22 cellular contexts compared by ENCODE assay signal in the genomic region with DNA sequence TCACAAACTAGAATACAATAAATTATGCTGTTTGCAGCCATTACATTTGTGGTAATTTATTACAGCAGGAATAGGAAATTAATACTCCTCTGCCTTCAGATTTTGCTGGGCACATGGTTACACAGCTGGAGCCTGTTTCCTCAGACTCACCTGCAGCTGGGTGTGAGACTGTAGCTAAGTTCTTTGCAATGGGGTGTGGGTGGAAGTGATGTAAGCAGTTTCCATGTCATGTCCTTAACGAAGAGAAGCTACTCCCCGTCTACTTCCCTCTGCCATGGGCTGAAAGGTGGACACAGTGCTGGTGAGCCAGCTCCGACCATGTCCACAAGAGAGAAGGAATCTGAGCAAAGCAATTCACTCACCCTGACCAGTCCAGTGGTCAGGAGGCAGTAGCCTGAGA. TPM values are rescaled to one million over a fixed set of nuclear protein-coding genes. Genes with fewer than 3 reads are reported as not detected.
A peak's percentile ranks its signal among the peaks of the same experiment; 100 is the strongest.
DNase-seq lines count a peak whose midpoint lies in the region; ATAC-seq lines count a peak whose summit lies in the region.
"Had no signal": no experiment of that assay in that cellular context is flagged by ENCODE, and none has a peak within 500 bp of the region (broad histone marks: within the 10 kb centered on the region; RNA-seq: fewer than 3 reads in every experiment).

No MANE protein-coding gene starts in this region.

- CTCF ChIA-PET in T-cell (lab: Charles Lee): no interaction called here

- peaks cover 48 to 67% (median 60%) of the 10 kb centered on the region in 3 donors for H3K4me1 Mint-ChIP-seq in T-cell

- no peaks in the 10 kb centered on the region for H3K9me3 Mint-ChIP-seq in T-cell
- H3K9me3 Mint-ChIP-seq: stimulated activated effector memory CD8-positive, alpha-beta T cell treated with anti-CD3 and anti-CD28 coated beads, Interleukin-12 subunit alpha, Interleukin-12 subunit beta, amount 100 ng/mL, for 72 hours had no signal

- H3K9me3 ChIP-seq in right cardiac atrium (ENCODE audit: control insufficient read depth, low read length): no peaks in the 10 kb centered on the region
- H3K9me3 ChIP-seq: gastrocnemius medialis, pancreas, right lobe of liver, thoracic aorta had no signal

- H3K36me3 Mint-ChIP-seq in T-cell: no peaks in the 10 kb centered on the region
- H3K36me3 Mint-ChIP-seq: stimulated activated effector memory CD8-positive, alpha-beta T cell treated with anti-CD3 and anti-CD28 coated beads, Interleukin-12 subunit alpha, Interleukin-12 subunit beta, amount 100 ng/mL, for 72 hours; WTC11 had no signal

- H3K27ac Mint-ChIP-seq in T-cell: peak overlapping the region; percentile 8 to 43
- H3K27ac Mint-ChIP-seq: stimulated activated effector memory CD8-positive, alpha-beta T cell treated with anti-CD3 and anti-CD28 coated beads, Interleukin-12 subunit alpha, Interleukin-12 subunit beta, amount 100 ng/mL, for 72 hours; WTC11 had no signal

- no peak overlapping the region for H3K4me3 Mint-ChIP-seq in T-cell
- H3K4me3 Mint-ChIP-seq: stimulated activated effector memory CD8-positive, alpha-beta T cell treated with anti-CD3 and anti-CD28 coated beads, Interleukin-12 subunit alpha, Interleukin-12 subunit beta, amount 100 ng/mL, for 72 hours; WTC11 had no signal

- peak; percentile 43 for DNase-seq in cardiac septum (ENCODE audit: low spot score)
- no peak for DNase-seq in right cardiac atrium
- no peak for DNase-seq in T-cell
- DNase-seq in NCI-H748 (lab: John Stamatoyannopoulos, UW; ENCODE audit: unreplicated experiment): no peak
- DNase-seq in SHP77 (lab: John Stamatoyannopoulos, UW): no peak
- DNase-seq: activated gamma-delta T cell treated with Interleukin-2 at 50 U/mL for 16 hours; central memory CD4-positive, alpha-beta T cell; effector CD4-positive, alpha-beta T cell; gastrocnemius medialis; kidney glomerular epithelial cell; mammary epithelial cell; NCI-H1930; NCI-H226; pancreas; right lobe of liver; stimulated activated CD4-positive, alpha-beta T cell treated with anti-CD3 and anti-CD28 coated beads, Interleukin-15, amount 100 ng/mL, for 24 hours had no signal

- peaks cover 10% of the 10 kb centered on the region for H3K4me1 ChIP-seq in right cardiac atrium (ENCODE audit: control insufficient read depth, insufficient read depth, low read length)
- H3K4me1 ChIP-seq: gastrocnemius medialis, pancreas had no signal

- H3K27me3 Mint-ChIP-seq in T-cell: no peaks in the 10 kb centered on the region

- H3K27ac ChIP-seq in right cardiac atrium (ENCODE audit: low read length): no peak overlapping the region
- H3K27ac ChIP-seq: gastrocnemius medialis, pancreas, right lobe of liver, thoracic aorta had no signal

- ATAC-seq in right cardiac atrium (no peak), HG02885 (IDR thresholded peaks at IDR 0.05; ENCODE audit: poor library complexity, unreplicated experiment) (peak; percentile 41), T-cell (replicated peaks in 1 of 4) (no peak), HG03442 (IDR thresholded peaks at IDR 0.05; ENCODE audit: unreplicated experiment) (no peak)
- ATAC-seq: gastrocnemius medialis; HCT116; pancreas; right lobe of liver; stimulated activated effector memory CD8-positive, alpha-beta T cell treated with anti-CD3 and anti-CD28 coated beads, Interleukin-12 subunit alpha, Interleukin-12 subunit beta, amount 100 ng/mL, for 72 hours; WTC11 had no signal

- H3K27me3 ChIP-seq in right cardiac atrium (ENCODE audit: control insufficient read depth, insufficient read depth): no peaks in the 10 kb centered on the region
- H3K27me3 ChIP-seq: right lobe of liver had no signal

- POLR2A ChIA-PET in T-cell (lab: Charles Lee): no interaction called here

- no peak overlapping the region for H3K4me3 ChIP-seq in right cardiac atrium (ENCODE audit: low read length)
- H3K4me3 ChIP-seq: gastrocnemius medialis, pancreas, right lobe of liver, thoracic aorta had no signal

- WGBS in right cardiac atrium: 88% methylated on average over 3 of the region's 3 CpGs

- intact Hi-C loops in cardiac septum (cut with DNase I): no loop called here
- intact Hi-C loops in right cardiac atrium (cut with DNase I): no loop called here

RNA-seq across cellular contexts. Expression of a gene that starts 18.2 kb away (rescaled TPM):
- total RNA-seq in cardiac septum: 13.3 TPM
- 10 to 100 TPM; 14.8 to 30.1 (median 24.7) TPM for total RNA-seq in right cardiac atrium
- 16.2 TPM for polyA plus RNA-seq in right cardiac atrium
- total RNA-seq in T-cell: 100 to 1,000 TPM; 101 to 143 (median 114) TPM
